In genomic region chr19:17335575-17335974, GRCh38 we compare ENCODE assay signal across 1 cellular context.
TF ChIP-seq lines count a peak whose summit lies in the region.

No MANE protein-coding gene starts in this region.

TF ChIP-seq in A549, 52 proteins besides CTCF, POLR2A, EP300 and RAD21:
- no peak for TF ChIP-seq HEYL (CRISPR knock-in tag; IDR thresholded peaks at IDR 0.05)
